Comparison of ENCODE assay signal across 19 cellular contexts in genomic region chr4:145168578-145169187, GRCh38. TPM values are rescaled to one million over a fixed set of nuclear protein-coding genes. Genes with fewer than 3 reads are reported as not detected.
DNase-seq lines count a peak whose midpoint lies in the region; ATAC-seq, FAIRE-seq and TF ChIP-seq lines count a peak whose summit lies in the region.
"Had no signal": no experiment of that assay in that cellular context is flagged by ENCODE, and none has a peak within 500 bp of the region (broad histone marks: within the 10 kb centered on the region; RNA-seq: fewer than 3 reads in every experiment).

No MANE protein-coding gene starts in this region.

- H3K27me3 ChIP-seq in PC-9 (ENCODE audit: insufficient read depth, low read depth), result no peaks in the 10 kb centered on the region
- H3K27me3 ChIP-seq: BLaER1 treated with 17β-estradiol and CSF1 and Interleukin-3, amounts not matched to agents 10 nM and 100 nM had no signal

- H3K9me3 Mint-ChIP-seq in T-helper 2 cell treated with Interferon-gamma antibody and Interleukin-4, amounts not matched to agents 5 μg/mL and 100 μg/mL, for 36 hours, result no peaks in the 10 kb centered on the region
- no peaks in the 10 kb centered on the region for H3K9me3 Mint-ChIP-seq in effector memory CD8-positive, alpha-beta T cell
- no peaks in the 10 kb centered on the region for H3K9me3 Mint-ChIP-seq in osteocyte (ENCODE audit: unreplicated experiment)
- no peaks in the 10 kb centered on the region for H3K9me3 Mint-ChIP-seq in activated CD8-positive, alpha-beta memory T cell treated with anti-CD3 and anti-CD28 coated beads, Interleukin-2, amount 10 ng/mL, durations not matched to agents 7 days and 5 days (ENCODE audit: low read depth)

- BruUV-seq in PC-9 (replicated peaks; lab: Mats Ljungman, UMichigan), result no TSS peak

- no peak for ATAC-seq in effector memory CD8-positive, alpha-beta T cell (replicated peaks)
- no peak for ATAC-seq in activated CD8-positive, alpha-beta memory T cell treated with anti-CD3 and anti-CD28 coated beads, Interleukin-2, amount 10 ng/mL, durations not matched to agents 7 days and 5 days
- ATAC-seq: HCT116 had no signal

- H3K27ac Mint-ChIP-seq in T-helper 2 cell treated with Interferon-gamma antibody and Interleukin-4, amounts not matched to agents 5 μg/mL and 100 μg/mL, for 36 hours, result peak overlapping the region; percentile 60
- H3K27ac Mint-ChIP-seq in effector memory CD8-positive, alpha-beta T cell, result peak overlapping the region; percentile 3 to 6
- H3K27ac Mint-ChIP-seq in osteocyte (ENCODE audit: unreplicated experiment), result peak overlapping the region; percentile 4
- no peak overlapping the region for H3K27ac Mint-ChIP-seq in activated CD8-positive, alpha-beta memory T cell treated with anti-CD3 and anti-CD28 coated beads, Interleukin-2, amount 10 ng/mL, durations not matched to agents 7 days and 5 days

- H3K27ac ChIP-seq in PC-9, result no peak overlapping the region
- H3K27ac ChIP-seq: 22Rv1; BLaER1 treated with 17β-estradiol and CSF1 and Interleukin-3, amounts not matched to agents 10 nM and 100 nM had no signal

- CTCF ChIA-PET in activated CD8-positive, alpha-beta memory T cell treated with anti-CD3 and anti-CD28 coated beads, Interleukin-2, amount 10 ng/mL, durations not matched to agents 7 days and 5 days (lab: Charles Lee), result no interaction called here
- CTCF ChIA-PET in PC-9 (lab: Charles Lee), result no interaction called here

- peaks cover 10% of the 10 kb centered on the region; the same call in 1 of the 2 replicates for H3K36me3 ChIP-seq in PC-9 (ENCODE audit: low read depth)

- FAIRE-seq in GM18507 (lab: Jason Lieb, UNC), result peak; percentile 12

- POLR2A ChIA-PET in PC-9 (lab: Charles Lee; ENCODE audit: unreplicated experiment), result no interaction called here

- H4K20me1 ChIP-seq in PC-9 (ENCODE audit: insufficient read depth), result 0 out of 2 replicates have a peak, but pooled peaks cover 2% of the 10 kb centered on the region

- DNase-seq in T-helper 2 cell treated with Interferon-gamma antibody and Interleukin-4, amounts not matched to agents 5 μg/mL and 100 μg/mL, for 36 hours (ENCODE audit: low spot score), result no peak
- no peak for DNase-seq in T-helper 2 cell
- no peak for DNase-seq in GM18507 (ENCODE audit: extremely low spot score, insufficient read length, low read depth)
- no peak for DNase-seq in effector memory CD8-positive, alpha-beta T cell
- DNase-seq in osteocyte (ENCODE audit: extremely low spot score, unreplicated experiment), result no peak
- no peak for DNase-seq in stimulated activated CD4-positive, alpha-beta T cell treated with anti-CD3 and anti-CD28 coated beads, Interleukin-4, amount 100 ng/mL, for 1 hour
- DNase-seq in activated CD8-positive, alpha-beta memory T cell treated with anti-CD3 and anti-CD28 coated beads, Interleukin-2, amount 10 ng/mL, durations not matched to agents 7 days and 5 days, result no peak
- DNase-seq in PC-9, result no peak
- DNase-seq: DMS 273 treated with DMSO at 0.1 percent for 48 hours, IMR-90, MV-4-11, NCI-H1417, NCI-H187 treated with DMSO at 0.1 percent for 48 hours, NCI-H69, RPMI8226, SIG-M5 had no signal

- H2AFZ ChIP-seq in PC-9, result no peak overlapping the region

- H3F3A ChIP-seq in PC-9 (ENCODE audit: insufficient read depth, low read depth), result no peaks in the 10 kb centered on the region; the same call in 1 of the 2 replicates

- intact Hi-C loops in PC-9 (cut with micrococcal nuclease; ENCODE audit: unreplicated experiment), result no loop called here

- no peaks in the 10 kb centered on the region for H3K27me3 Mint-ChIP-seq in T-helper 2 cell treated with Interferon-gamma antibody and Interleukin-4, amounts not matched to agents 5 μg/mL and 100 μg/mL, for 36 hours (ENCODE audit: low read depth)
- H3K27me3 Mint-ChIP-seq in effector memory CD8-positive, alpha-beta T cell, result no peaks in the 10 kb centered on the region
- H3K27me3 Mint-ChIP-seq in osteocyte (ENCODE audit: unreplicated experiment), result no peaks in the 10 kb centered on the region
- no peaks in the 10 kb centered on the region for H3K27me3 Mint-ChIP-seq in activated CD8-positive, alpha-beta memory T cell treated with anti-CD3 and anti-CD28 coated beads, Interleukin-2, amount 10 ng/mL, durations not matched to agents 7 days and 5 days

- H3K36me3 Mint-ChIP-seq in T-helper 2 cell treated with Interferon-gamma antibody and Interleukin-4, amounts not matched to agents 5 μg/mL and 100 μg/mL, for 36 hours (ENCODE audit: low read depth), result peaks cover 42% of the 10 kb centered on the region
- H3K36me3 Mint-ChIP-seq in effector memory CD8-positive, alpha-beta T cell (ENCODE audit: insufficient read depth), result peaks cover 72% of the 10 kb centered on the region
- peaks cover 28% of the 10 kb centered on the region for H3K36me3 Mint-ChIP-seq in osteocyte (ENCODE audit: unreplicated experiment)
- peaks cover 45% of the 10 kb centered on the region for H3K36me3 Mint-ChIP-seq in activated CD8-positive, alpha-beta memory T cell treated with anti-CD3 and anti-CD28 coated beads, Interleukin-2, amount 10 ng/mL, durations not matched to agents 7 days and 5 days

- no peak overlapping the region for H3K4me3 Mint-ChIP-seq in T-helper 2 cell treated with Interferon-gamma antibody and Interleukin-4, amounts not matched to agents 5 μg/mL and 100 μg/mL, for 36 hours
- H3K4me3 Mint-ChIP-seq in effector memory CD8-positive, alpha-beta T cell, result no peak overlapping the region
- H3K4me3 Mint-ChIP-seq in osteocyte (ENCODE audit: unreplicated experiment), result no peak overlapping the region
- H3K4me3 Mint-ChIP-seq in activated CD8-positive, alpha-beta memory T cell treated with anti-CD3 and anti-CD28 coated beads, Interleukin-2, amount 10 ng/mL, durations not matched to agents 7 days and 5 days, result no peak overlapping the region

- TF ChIP-seq CTCF in osteocyte (IDR thresholded peaks at IDR 0.05), result no peak
- TF ChIP-seq CTCF in PC-9 (conservative IDR thresholded peaks at IDR 0.05), result no peak

- H3K9me3 ChIP-seq in PC-9 (ENCODE audit: insufficient read depth, low read depth), result no peaks in the 10 kb centered on the region
- H3K9me3 ChIP-seq: BLaER1 treated with 17β-estradiol and CSF1 and Interleukin-3, amounts not matched to agents 10 nM and 100 nM had no signal

- H3K79me2 ChIP-seq in PC-9 (ENCODE audit: low read depth), result peaks cover 23% of the 10 kb centered on the region

- no peak overlapping the region for H3K4me3 ChIP-seq in PC-9
- H3K4me3 ChIP-seq: BLaER1 treated with 17β-estradiol and CSF1 and Interleukin-3, amounts not matched to agents 10 nM and 100 nM had no signal

- no peak overlapping the region for H3K4me2 ChIP-seq in PC-9
- H3K4me2 ChIP-seq: BLaER1 treated with 17β-estradiol and CSF1 and Interleukin-3, amounts not matched to agents 10 nM and 100 nM had no signal

- H3K4me1 Mint-ChIP-seq in T-helper 2 cell treated with Interferon-gamma antibody and Interleukin-4, amounts not matched to agents 5 μg/mL and 100 μg/mL, for 36 hours (ENCODE audit: low read depth), result peaks cover 25% of the 10 kb centered on the region
- H3K4me1 Mint-ChIP-seq in effector memory CD8-positive, alpha-beta T cell (ENCODE audit: low read depth in 2 of 2), result peaks cover 16 to 32% of the 10 kb centered on the region in 2 donors
- peaks cover 8% of the 10 kb centered on the region for H3K4me1 Mint-ChIP-seq in osteocyte (ENCODE audit: unreplicated experiment)
- H3K4me1 Mint-ChIP-seq in activated CD8-positive, alpha-beta memory T cell treated with anti-CD3 and anti-CD28 coated beads, Interleukin-2, amount 10 ng/mL, durations not matched to agents 7 days and 5 days, result peaks cover 35% of the 10 kb centered on the region

- H3K4me1 ChIP-seq in PC-9 (replicated peaks; ENCODE audit: insufficient read depth), result no peaks in the 10 kb centered on the region

- no peaks in the 10 kb centered on the region for H3K9me2 ChIP-seq in PC-9 (ENCODE audit: insufficient read depth)

RNA-seq across cellular contexts. Expression of gene OTUD4, which starts 11.7 kb away (rescaled TPM):
- total RNA-seq in osteocyte (35.0 and 36.1 TPM in 2 replicates), PC-9 (2021) (43.5 and 44.2 TPM in 2 replicates)
- total RNA-seq in activated CD8-positive, alpha-beta memory T cell treated with anti-CD3 and anti-CD28 coated beads, Interleukin-2, amount 10 ng/mL, durations not matched to agents 7 days and 5 days, result 10 to 100 TPM; 48.9 to 57.8 TPM
